8 cellular contexts compared by ENCODE assay signal in genomic region chr19:5048091-5048726, GRCh38.
DNase-seq lines count a peak whose midpoint lies in the region; ATAC-seq and TF ChIP-seq lines count a peak whose summit lies in the region.

No MANE protein-coding gene starts in this region.

- no peaks in the 10 kb centered on the region for H3K9me3 Mint-ChIP-seq in CD4-positive, CD25-positive, alpha-beta regulatory T cell
- H3K9me3 Mint-ChIP-seq in HFFc6 (peaks cover 6% of the 10 kb centered on the region; the same call in 1 of the 2 replicates), nephron (no peaks in the 10 kb centered on the region)

- H3K36me3 Mint-ChIP-seq in CD4-positive, CD25-positive, alpha-beta regulatory T cell, result peaks cover 7% of the 10 kb centered on the region
- peaks cover 10% of the 10 kb centered on the region for H3K36me3 Mint-ChIP-seq in HFFc6 (ENCODE audit: low read depth)
- peaks cover 15% of the 10 kb centered on the region for H3K36me3 Mint-ChIP-seq in nephron (ENCODE audit: low read depth)

- peaks cover 5% of the 10 kb centered on the region for H3K4me1 ChIP-seq in CD4-positive, CD25-positive, alpha-beta regulatory T cell (ENCODE audit: control insufficient read depth, insufficient read depth, low read length, poor library complexity, severe bottlenecking)
- H3K4me1 ChIP-seq in PC-9 (replicated peaks; ENCODE audit: insufficient read depth), result peaks cover 36% of the 10 kb centered on the region

- CTCF ChIA-PET in PC-9 (lab: Charles Lee), result interaction anchor here (0.6 kb wide), 3 partner anchors 10 to 124 kb away, joined by 3 to 13 read pairs (median 6); no protein-coding TSS in a partner anchor

- H4K20me1 ChIP-seq in PC-9 (ENCODE audit: insufficient read depth), result no peaks in the 10 kb centered on the region; the same call in 1 of the 2 replicates

- no peaks in the 10 kb centered on the region for H3K79me2 ChIP-seq in PC-9 (ENCODE audit: low read depth)

- peaks cover 19% of the 10 kb centered on the region for H3F3A ChIP-seq in PC-9 (ENCODE audit: insufficient read depth, low read depth)

- POLR2A ChIA-PET in PC-9 (lab: Charles Lee; ENCODE audit: unreplicated experiment), result interaction anchor here (0.6 to 0.7 kb wide), 3 partner anchors 125 to 529 kb away, joined by 7 to 18 read pairs (median 7); no protein-coding TSS in a partner anchor

- peak; percentile 53 to 74 for ATAC-seq in CD4-positive, CD25-positive, alpha-beta regulatory T cell (ENCODE audit: low read depth in 2 of 2)
- peak; percentile 84 for ATAC-seq in stimulated activated naive CD8-positive, alpha-beta T cell treated with anti-CD3 and anti-CD28 coated beads, Interleukin-15, Interleukin-2, amounts not matched to agents 100 U/mL and 50 U/mL, for 24 hours
- no peak for ATAC-seq in GM19455 (IDR thresholded peaks at IDR 0.05; ENCODE audit: unreplicated experiment)

- peak overlapping the region; percentile 42; the same call in 1 of the 2 replicates for H3K4me2 ChIP-seq in PC-9

- H3K27me3 ChIP-seq in CD4-positive, CD25-positive, alpha-beta regulatory T cell (ENCODE audit: control insufficient read depth, insufficient read depth, low read length), result no peaks in the 10 kb centered on the region
- no peaks in the 10 kb centered on the region for H3K27me3 ChIP-seq in PC-9 (ENCODE audit: insufficient read depth, low read depth)

- peak overlapping the region in 1 of 3 donors; percentile 15 for H3K27ac Mint-ChIP-seq in CD4-positive, CD25-positive, alpha-beta regulatory T cell
- H3K27ac Mint-ChIP-seq in HFFc6 (no peak overlapping the region; the same call in 1 of the 2 replicates), nephron (no peak overlapping the region)

- DNase-seq in CD4-positive, CD25-positive, alpha-beta regulatory T cell, result peak; percentile 39 to 53 (median 45)
- peak; percentile 59 for DNase-seq in HFFc6
- peak in 1 of 2 experiments; percentile 82 for DNase-seq in PC-9
- peak; percentile 75 to 81 for DNase-seq in activated T-cell treated with anti-CD3 and anti-CD28 coated beads, Interleukin-2, amount 50 U/mL, for 48 hours
- peak; percentile 75 for DNase-seq in fibroblast of gingiva (ENCODE audit: low read depth)
- peak; percentile 70 for DNase-seq in stimulated activated naive CD8-positive, alpha-beta T cell treated with anti-CD3 and anti-CD28 coated beads, Interleukin-15, Interleukin-2, amounts not matched to agents 100 U/mL and 50 U/mL, for 24 hours

- H3K4me3 Mint-ChIP-seq in CD4-positive, CD25-positive, alpha-beta regulatory T cell, result no peak overlapping the region
- 0 out of 2 replicates have a peak overlapping the region, but pooled peaks have one; percentile 9 for H3K4me3 Mint-ChIP-seq in HFFc6
- no peak overlapping the region for H3K4me3 Mint-ChIP-seq in nephron

- H3K27ac ChIP-seq in CD4-positive, CD25-positive, alpha-beta regulatory T cell (ENCODE audit: insufficient read depth, low read length, poor library complexity, severe bottlenecking), result no peak overlapping the region
- H3K27ac ChIP-seq in PC-9, result no peak overlapping the region

- peak; percentile 99 for TF ChIP-seq CTCF in HFFc6 (IDR thresholded peaks at IDR 0.05)
- peak; percentile 88 for TF ChIP-seq CTCF in PC-9 (conservative IDR thresholded peaks at IDR 0.05)
- TF ChIP-seq CTCF in nephron (IDR thresholded peaks at IDR 0.05; ENCODE audit: unreplicated experiment in 3 of 3), result peak; percentile 98

- no peaks in the 10 kb centered on the region for H3K36me3 ChIP-seq in CD4-positive, CD25-positive, alpha-beta regulatory T cell (ENCODE audit: control insufficient read depth, insufficient read depth, low read length)
- H3K36me3 ChIP-seq in PC-9 (ENCODE audit: low read depth), result no peaks in the 10 kb centered on the region

- H3K4me1 Mint-ChIP-seq in CD4-positive, CD25-positive, alpha-beta regulatory T cell, result peaks cover 0 to 6% (median under 1%) of the 10 kb centered on the region in 4 donors
- H3K4me1 Mint-ChIP-seq in HFFc6 (ENCODE audit: low read depth), result peaks cover 20% of the 10 kb centered on the region
- H3K4me1 Mint-ChIP-seq in nephron, result peaks cover 17% of the 10 kb centered on the region

- no peak overlapping the region for H3K4me3 ChIP-seq in CD4-positive, CD25-positive, alpha-beta regulatory T cell (ENCODE audit: low read depth, low read length)
- H3K4me3 ChIP-seq in PC-9, result no peak overlapping the region

- no peaks in the 10 kb centered on the region for H3K9me3 ChIP-seq in CD4-positive, CD25-positive, alpha-beta regulatory T cell (ENCODE audit: control insufficient read depth in 2 of 2, low read length in 2 of 2)
- no peaks in the 10 kb centered on the region for H3K9me3 ChIP-seq in PC-9 (ENCODE audit: insufficient read depth, low read depth)

- intact Hi-C loops in PC-9 (cut with micrococcal nuclease; ENCODE audit: unreplicated experiment), result loop anchor here (2.0 to 5.0 kb wide), 2 partner anchors 124 to 525 kb away; no protein-coding TSS in a partner anchor

- H2AFZ ChIP-seq in PC-9, result no peak overlapping the region

- no TSS peak for BruUV-seq in PC-9 (replicated peaks; lab: Mats Ljungman, UMichigan)

- H3K27me3 Mint-ChIP-seq in CD4-positive, CD25-positive, alpha-beta regulatory T cell, result no peaks in the 10 kb centered on the region
- H3K27me3 Mint-ChIP-seq in HFFc6 (ENCODE audit: insufficient read depth) (peaks cover 5% of the 10 kb centered on the region), nephron (ENCODE audit: low read depth) (no peaks in the 10 kb centered on the region)

- H3K9me2 ChIP-seq in PC-9 (ENCODE audit: insufficient read depth), result no peaks in the 10 kb centered on the region
